ENCODE assay signal across 6 cellular contexts in the genomic region with DNA sequence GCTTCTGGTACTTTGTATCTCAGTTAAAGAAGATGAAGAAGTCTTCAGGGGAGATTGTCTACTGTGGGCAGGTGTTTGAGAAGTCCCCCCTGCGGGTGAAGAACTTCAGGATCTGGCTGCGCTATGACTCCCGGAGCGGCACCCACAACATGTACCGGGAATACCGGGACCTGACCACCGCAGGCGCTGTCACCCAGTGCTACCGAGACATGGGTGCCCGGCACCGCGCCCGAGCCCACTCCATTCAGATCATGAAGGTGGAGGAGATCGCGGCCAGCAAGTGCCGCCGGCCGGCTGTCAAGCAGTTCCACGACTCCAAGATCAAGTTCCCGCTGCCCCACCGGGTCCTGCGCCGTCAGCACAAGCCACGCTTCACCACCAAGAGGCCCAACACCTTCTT. TPM values are rescaled to one million over a fixed set of nuclear protein-coding genes. Genes with fewer than 3 reads are reported as not detected.
DNase-seq lines count a peak whose midpoint lies in the region; ATAC-seq, FAIRE-seq and TF ChIP-seq lines count a peak whose summit lies in the region.
"Not testable (repeated sequence)": the region's sequence is repeated elsewhere in the genome, so short reads cannot be mapped to it uniquely, and the experiment has no call there.

No MANE protein-coding gene starts in this region.

- intact Hi-C loops in Caco-2 (cut with micrococcal nuclease; ENCODE audit: unreplicated experiment); HCT116 (cut with micrococcal nuclease); PC-3 (cut with micrococcal nuclease); K562 (cut with micrococcal nuclease): not testable (repeated sequence)

- H3F3A ChIP-seq in PC-3 (ENCODE audit: low read length, unreplicated experiment), result not testable (repeated sequence)

- not testable (repeated sequence) for H3K4me1 Mint-ChIP-seq in Caco-2 (ENCODE audit: low read depth, unreplicated experiment); osteocyte (ENCODE audit: unreplicated experiment)

- H3K4me2 ChIP-seq in HCT116 (ENCODE audit: low read length); PC-3 (ENCODE audit: low read length); K562 (ENCODE audit: insufficient read depth, low read length); H1 (ENCODE audit: insufficient read depth in 1 of 2, low read depth in 2 of 2, low read length in 2 of 2): not testable (repeated sequence)

- H3K9me1 ChIP-seq in K562 (ENCODE audit: control insufficient read depth, insufficient read depth, low read length), result not testable (repeated sequence)

- not testable (repeated sequence) for H4K5ac ChIP-seq in H1 (ENCODE audit: insufficient read length, low read depth, low read length)

- CTCF ChIA-PET in Caco-2 (lab: Charles Lee); HCT116 (lab: Charles Lee); PC-3 (lab: Charles Lee); K562 (lab: Yijun Ruan, JAX; ENCODE audit: low intra/inter-chr PET ratio); H1 (lab: Charles Lee; ENCODE audit: partially characterized antibody): not testable (repeated sequence)

- RAD21 ChIA-PET in HCT116 (lab: Charles Lee; ENCODE audit: low non-redundant PET in 1 of 2, low total read pairs in 2 of 2, uncharacterized antibody in 2 of 2, unreplicated experiment in 2 of 2), result not testable (repeated sequence)

- not testable (repeated sequence) for TF ChIP-seq RAD21 in HCT116 (IDR thresholded peaks at IDR 0.05; ENCODE audit: low read depth); K562 (CRISPR knock-in tag; conservative IDR thresholded peaks at IDR 0.05 in 1 of 2, IDR thresholded peaks at IDR 0.05 in 1 of 2); H1 (IDR thresholded peaks at IDR 0.05 in 1 of 2, conservative IDR thresholded peaks at IDR 0.05 in 1 of 2; ENCODE audit: low read depth in 2 of 2, low read length in 2 of 2)

- H3K27me3 Mint-ChIP-seq in Caco-2 (ENCODE audit: insufficient read depth, unreplicated experiment); osteocyte (ENCODE audit: unreplicated experiment): not testable (repeated sequence)

- H3K27ac Mint-ChIP-seq in Caco-2 (ENCODE audit: unreplicated experiment); osteocyte (ENCODE audit: unreplicated experiment): not testable (repeated sequence)

- not testable (repeated sequence) for H3K4me1 ChIP-seq in Caco-2; K562 (replicated peaks in 1 of 2; ENCODE audit: control insufficient read depth in 2 of 2, insufficient read depth in 2 of 2, low read length in 2 of 2); H1 (replicated peaks in 1 of 4; ENCODE audit: control insufficient read depth in 3 of 4, insufficient read depth in 4 of 4, low read length in 3 of 4)
- H3K4me1 ChIP-seq in HCT116 (ENCODE audit: control insufficient read depth in 1 of 2, insufficient read depth in 2 of 2, low read length in 2 of 2) (peaks cover 0 to 14% of the 10 kb centered on the region in 2 experiments; a peak in 1 of 4 replicates), PC-3 (ENCODE audit: insufficient read depth, low read length) (peaks cover 22% of the 10 kb centered on the region)

- not testable (repeated sequence) for H3K9me3 Mint-ChIP-seq in Caco-2 (ENCODE audit: unreplicated experiment); osteocyte (ENCODE audit: unreplicated experiment)

- H2BK12ac ChIP-seq in H1 (ENCODE audit: low read depth, low read length), result not testable (repeated sequence)

- not testable (repeated sequence) for TF ChIP-seq EP300 in K562 (IDR thresholded peaks at IDR 0.05; ENCODE audit: low read length); H1 (IDR thresholded peaks at IDR 0.05; ENCODE audit: borderline replicate concordance in 1 of 2, low read depth in 2 of 2, low read length in 2 of 2)

- not testable (repeated sequence) for H2BK5ac ChIP-seq in H1 (ENCODE audit: low read depth, low read length)

- H3K4ac ChIP-seq in H1 (replicated peaks; ENCODE audit: insufficient read length, low read depth, low read length), result not testable (repeated sequence)

- not testable (repeated sequence) for H4K8ac ChIP-seq in H1 (ENCODE audit: extremely low read depth, insufficient read depth, low read length)

- not testable (repeated sequence) for TF ChIP-seq POLR2A in HCT116 (IDR thresholded peaks at IDR 0.05; ENCODE audit: borderline replicate concordance, extremely low read depth, insufficient read depth, insufficient read length); K562 (conservative IDR thresholded peaks at IDR 0.05); H1 (IDR thresholded peaks at IDR 0.05; ENCODE audit: control extremely low read depth in 1 of 2, low read depth in 2 of 2, low read length in 2 of 2)

- H3K27me3 ChIP-seq in Caco-2 (replicated peaks; ENCODE audit: control insufficient read depth, insufficient read depth, low read length); HCT116 (ENCODE audit: insufficient read depth, low read length); PC-3 (ENCODE audit: low read length); K562 (ENCODE audit: control insufficient read depth in 2 of 2, insufficient read depth in 2 of 2, low read length in 2 of 2); H1 (replicated peaks in 1 of 4; ENCODE audit: control insufficient read depth in 3 of 4, extremely low read depth in 1 of 4, insufficient read depth in 3 of 4, low read length in 3 of 4): not testable (repeated sequence)

- not testable (repeated sequence) for H3K9me3 ChIP-seq in Caco-2; HCT116 (ENCODE audit: control insufficient read depth in 1 of 2, insufficient read depth in 1 of 2, low read depth in 1 of 2, low read length in 2 of 2); PC-3 (ENCODE audit: low read length); K562 (replicated peaks; ENCODE audit: control insufficient read depth, insufficient read depth, low read depth, low read length); H1 (ENCODE audit: insufficient read depth in 2 of 2, low read depth in 1 of 2, low read length in 1 of 2)

- not testable (repeated sequence) for H3K27ac ChIP-seq in HCT116 (ENCODE audit: low read depth, low read length); PC-3 (ENCODE audit: low read length); K562 (ENCODE audit: extremely low read depth, low read depth, low read length); H1 (ENCODE audit: low read depth, low read length)

- H3K14ac ChIP-seq in H1 (ENCODE audit: insufficient read length), result not testable (repeated sequence)

- DNase-seq in Caco-2; HCT116 (ENCODE audit: low read depth, low spot score); PC-3; K562 (ENCODE audit: extremely low read depth in 1 of 4, low spot score in 3 of 4); H1 (ENCODE audit: low read depth in 1 of 2, low spot score in 2 of 2): not testable (repeated sequence)
- DNase-seq in osteocyte (ENCODE audit: extremely low spot score, unreplicated experiment), result peak; percentile 30

- not testable (repeated sequence) for H4K20me1 ChIP-seq in HCT116 (ENCODE audit: insufficient read depth); PC-3 (ENCODE audit: low read length); K562 (replicated peaks; ENCODE audit: control insufficient read depth, insufficient read depth, low read length); H1 (replicated peaks in 1 of 2; ENCODE audit: control insufficient read depth in 1 of 2, insufficient read depth in 2 of 2, low read length in 2 of 2)

- not testable (repeated sequence) for H3K9me2 ChIP-seq in HCT116 (ENCODE audit: insufficient read depth); PC-3 (replicated peaks; ENCODE audit: low read length)

- H3K36me3 Mint-ChIP-seq in Caco-2 (ENCODE audit: insufficient read depth, unreplicated experiment); osteocyte (ENCODE audit: unreplicated experiment): not testable (repeated sequence)

- H3K36me3 ChIP-seq in Caco-2 (ENCODE audit: control insufficient read depth, insufficient read depth, low read length); HCT116 (ENCODE audit: control insufficient read depth in 1 of 2, insufficient read depth in 2 of 2, low read length in 2 of 2); PC-3 (ENCODE audit: low read depth, low read length); K562 (ENCODE audit: control insufficient read depth, insufficient read depth, low read length); H1 (ENCODE audit: control insufficient read depth in 2 of 4, insufficient read depth in 4 of 4, low read length in 3 of 4): not testable (repeated sequence)

- H3K18ac ChIP-seq in H1 (ENCODE audit: extremely low read depth, low read length), result not testable (repeated sequence)

- not testable (repeated sequence) for H3K56ac ChIP-seq in H1 (replicated peaks; ENCODE audit: insufficient read length, low read depth, low read length)

- TF ChIP-seq CTCF in Caco-2 (IDR thresholded peaks at IDR 0.05; ENCODE audit: insufficient read depth in 1 of 2, low read depth in 1 of 2, low read length in 1 of 2, severe bottlenecking in 1 of 2, unreplicated experiment in 1 of 2); HCT116 (IDR thresholded peaks at IDR 0.05 in 2 of 3, conservative IDR thresholded peaks at IDR 0.05 in 1 of 3; ENCODE audit: borderline replicate concordance in 1 of 3, insufficient read depth in 1 of 3, low read depth in 2 of 3, low read length in 2 of 3); PC-3 (conservative IDR thresholded peaks at IDR 0.05; ENCODE audit: low read depth, low read length); K562 (IDR thresholded peaks at IDR 0.05 in 2 of 3, conservative IDR thresholded peaks at IDR 0.05 in 1 of 3; ENCODE audit: insufficient read depth in 2 of 3, low read depth in 1 of 3, low read length in 3 of 3); H1 (IDR thresholded peaks at IDR 0.05; ENCODE audit: control extremely low read depth in 1 of 3, insufficient read depth in 1 of 3, low read depth in 1 of 3, low read length in 3 of 3); osteocyte (IDR thresholded peaks at IDR 0.05): not testable (repeated sequence)

- H3K4me3 Mint-ChIP-seq in Caco-2 (ENCODE audit: unreplicated experiment); osteocyte (ENCODE audit: unreplicated experiment): not testable (repeated sequence)

- ATAC-seq in HCT116, PC-3, K562: not testable (repeated sequence)

- H2AK5ac ChIP-seq in H1 (ENCODE audit: low read depth, low read length), result not testable (repeated sequence)

- H3K9ac ChIP-seq in HCT116 (ENCODE audit: low read length); PC-3 (ENCODE audit: low read length); K562 (ENCODE audit: insufficient read depth in 1 of 2, low read depth in 2 of 2, low read length in 2 of 2); H1 (replicated peaks in 1 of 4; ENCODE audit: extremely low read depth in 1 of 4, low read depth in 3 of 4, low read length in 3 of 4): not testable (repeated sequence)

- H2BK15ac ChIP-seq in H1 (ENCODE audit: low read length), result not testable (repeated sequence)

- H2AFZ ChIP-seq in HCT116 (ENCODE audit: low read depth, low read length, poor library complexity, severe bottlenecking); PC-3 (ENCODE audit: low read length); K562 (ENCODE audit: low read depth, low read length); H1 (ENCODE audit: low read length): not testable (repeated sequence)

- WGBS in K562 (ENCODE audit: insufficient coverage, low coverage, missing lambda C conversion rate), result 100% methylated on average over 5 of the region's 24 CpGs
- 100% methylated on average over 7 of the region's 24 CpGs; no CpG with 5 or more reads in 1 of the 2 experiments for WGBS in H1 (ENCODE audit: extremely low coverage in 1 of 2, insufficient coverage in 1 of 2, insufficient read length in 1 of 2, insufficient replicate concordance in 2 of 2, low coverage in 1 of 2, low lambda C conversion rate in 2 of 2, missing lambda C conversion rate in 1 of 2), 2 experiments

- not testable (repeated sequence) for H3K4me3 ChIP-seq in Caco-2 (ENCODE audit: low read depth, low read length); HCT116 (replicated peaks in 1 of 2; ENCODE audit: low read depth in 1 of 2, low read length in 2 of 2); PC-3 (ENCODE audit: low read length); K562; H1 (ENCODE audit: extremely low read depth in 1 of 4, insufficient read depth in 2 of 4, low read depth in 3 of 4, low read length in 4 of 4)

- not testable (repeated sequence) for FAIRE-seq in K562 (lab: Jason Lieb, UNC); H1 (lab: Jason Lieb, UNC)

- in situ Hi-C loops in K562 (cut with MboI), result not testable (repeated sequence)

- H3K79me2 ChIP-seq in HCT116 (ENCODE audit: insufficient read depth, low read length); PC-3 (ENCODE audit: low read length); K562 (ENCODE audit: control insufficient read depth, insufficient read depth, low read length); H1 (ENCODE audit: control insufficient read depth in 1 of 2, insufficient read depth in 2 of 2, low read length in 2 of 2): not testable (repeated sequence)

- H3K79me1 ChIP-seq in H1 (ENCODE audit: low read depth, low read length), result not testable (repeated sequence)

- POLR2A ChIA-PET in Caco-2 (lab: Charles Lee); HCT116 (lab: Charles Lee); PC-3 (lab: Charles Lee; ENCODE audit: unreplicated experiment); K562 (lab: Yijun Ruan, JAX); H1 (lab: Charles Lee; ENCODE audit: partially characterized antibody): not testable (repeated sequence)

- not testable (repeated sequence) for H3K23me2 ChIP-seq in H1 (ENCODE audit: low read depth, low read length)

- H2BK20ac ChIP-seq in H1 (ENCODE audit: low read length), result not testable (repeated sequence)

- BruUV-seq in Caco-2 (replicated peaks; lab: Mats Ljungman, UMichigan) (TSS peak; percentile 70), HCT116 (replicated peaks; lab: Mats Ljungman, UMichigan) (TSS peak; percentile 48), PC-3 (replicated peaks; lab: Mats Ljungman, UMichigan) (TSS peak; percentile 60), K562 (replicated peaks; lab: Mats Ljungman, UMichigan) (TSS peak; percentile 73)

- not testable (repeated sequence) for H3K23ac ChIP-seq in H1 (ENCODE audit: insufficient read length)

- not testable (repeated sequence) for H2BK120ac ChIP-seq in H1 (replicated peaks; ENCODE audit: low read depth, low read length)

- not testable (repeated sequence) for H4K91ac ChIP-seq in H1 (replicated peaks; ENCODE audit: insufficient read length, low read length)

RNA-seq across cellular contexts. Expression of a gene that starts 38.1 kb away (rescaled TPM):
- total RNA-seq in Caco-2 (2022), result 2.0 and 3.2 TPM in 2 replicates
- 3.0 TPM for total RNA-seq in HCT116 (2021; ENCODE audit: unreplicated experiment)
- polyA plus RNA-seq in HCT116 (2012), result 0.49 and 1.3 TPM in 2 replicates
- total RNA-seq in PC-3 (2014; rRNA removed), result 9.8 and 12.0 TPM in 2 replicates
- 20.4 and 74.5 TPM in 2 replicates for total RNA-seq in K562 (2011; cell fraction: chromatin; rRNA removed; ENCODE audit: low replicate concordance)
- 12.2 and 18.6 TPM in 2 replicates for total RNA-seq in K562 (2011; cell fraction: nucleolus; rRNA removed)
- 20.0 and 24.5 TPM in 2 replicates for total RNA-seq in K562 (2011; cell fraction: nucleoplasm; rRNA removed)
- total RNA-seq in K562 (2014; rRNA removed), result 1.2 TPM in 2 replicates
- total RNA-seq in K562 (2014; rRNA removed; fragmentation: Illumina TruSeq; extraction: Trizol), result 3.2 and 3.4 TPM in 2 replicates
- total RNA-seq in K562 (2015; rRNA removed; fragmentation: Illumina TruSeq; extraction: Trizol), result 3.5 TPM in 2 replicates
- total RNA-seq in K562 (2021), result 1.1 and 1.9 TPM in 2 replicates
- polyA plus RNA-seq in K562 (2011; rRNA removed), result 0.41 and 0.42 TPM in 2 replicates
- 0.06 and 0.16 TPM in 2 replicates for polyA plus RNA-seq in K562 (2011; cell fraction: cytosol; rRNA removed)
- 1.7 and 1.9 TPM in 2 replicates for polyA plus RNA-seq in K562 (2011; cell fraction: nucleus; rRNA removed)
- 0.24 and 0.34 TPM in 2 replicates for polyA plus RNA-seq in K562 (2012)
- 0.10 and 0.24 TPM in 2 replicates for polyA plus RNA-seq in K562 (2014; fragmentation: Illumina TruSeq; extraction: Trizol)
- under 1 TPM; 0.07 to 0.21 TPM for polyA plus RNA-seq in K562 (2014; fragmentation: Nextera tagmentation; extraction: Ambion mirVana)
- polyA plus RNA-seq in K562 (2014; rRNA removed), result 0.41 and 0.78 TPM in 2 replicates
- polyA minus RNA-seq in K562 (2011; rRNA and poly(A)+ RNA removed), result 7.7 and 9.4 TPM in 2 replicates
- not detected in 2 replicates for polyA minus RNA-seq in K562 (2011; cell fraction: cytosol; rRNA and poly(A)+ RNA removed)
- polyA minus RNA-seq in K562 (2011; cell fraction: nucleus; rRNA and poly(A)+ RNA removed), result 6.6 and 9.7 TPM in 2 replicates
- 2.2 and 2.8 TPM in 2 replicates for total RNA-seq in H1 (2021; fragmentation: NEBNext Ultra II Directional; extraction: Animal tissue kit (Norgen Biotek cat#: 25700))
- 1.0 and 1.2 TPM in 2 replicates for polyA plus RNA-seq in H1 (2011; rRNA removed)
- 2.6 TPM for polyA plus RNA-seq in H1 (2011; cell fraction: cytosol; rRNA removed)
- polyA plus RNA-seq in H1 (2011; cell fraction: nucleus; rRNA removed), result 1.2 TPM
- 1.8 to 2.6 TPM (median 1.9 TPM) in 4 replicates for polyA plus RNA-seq in H1 (2012, experiment 1 of 2)
- 0.34 TPM for polyA plus RNA-seq in H1 (2012, experiment 2 of 2)
- 1.0 TPM for polyA plus RNA-seq in H1 (2013, experiment 1 of 2)
- polyA plus RNA-seq in H1 (2013, experiment 2 of 2), result 1.1 TPM
- 1.8 and 2.5 TPM in 2 replicates for polyA minus RNA-seq in H1 (2011; rRNA and poly(A)+ RNA removed)
- polyA minus RNA-seq in H1 (2011; cell fraction: cytosol; rRNA and poly(A)+ RNA removed), result 2.3 TPM
- 9.2 TPM for polyA minus RNA-seq in H1 (2011; cell fraction: nucleus; rRNA and poly(A)+ RNA removed)
- total RNA-seq in osteocyte, result 2.8 and 3.7 TPM in 2 replicates

RNA-seq across cellular contexts. Expression of a gene that starts 49.9 kb away (rescaled TPM):
- 104 and 115 TPM in 2 replicates for total RNA-seq in Caco-2 (2022)
- 327 TPM for total RNA-seq in HCT116 (2021; ENCODE audit: unreplicated experiment)
- polyA plus RNA-seq in HCT116 (2012), result 275 and 349 TPM in 2 replicates
- total RNA-seq in PC-3 (2014; rRNA removed), result 419 and 430 TPM in 2 replicates
- 177 and 209 TPM in 2 replicates for total RNA-seq in K562 (2011; cell fraction: chromatin; rRNA removed; ENCODE audit: low replicate concordance)
- total RNA-seq in K562 (2011; cell fraction: nucleolus; rRNA removed), result 116 and 137 TPM in 2 replicates
- 187 and 210 TPM in 2 replicates for total RNA-seq in K562 (2011; cell fraction: nucleoplasm; rRNA removed)
- total RNA-seq in K562 (2014; rRNA removed), result 126 TPM in 2 replicates
- total RNA-seq in K562 (2014; rRNA removed; fragmentation: Illumina TruSeq; extraction: Trizol), result 168 and 187 TPM in 2 replicates
- total RNA-seq in K562 (2015; rRNA removed; fragmentation: Illumina TruSeq; extraction: Trizol), result 135 and 146 TPM in 2 replicates
- total RNA-seq in K562 (2021), result 152 and 169 TPM in 2 replicates
- 160 and 186 TPM in 2 replicates for polyA plus RNA-seq in K562 (2011; rRNA removed)
- 121 and 153 TPM in 2 replicates for polyA plus RNA-seq in K562 (2011; cell fraction: cytosol; rRNA removed)
- 69.7 and 82.5 TPM in 2 replicates for polyA plus RNA-seq in K562 (2011; cell fraction: nucleus; rRNA removed)
- polyA plus RNA-seq in K562 (2012), result 74.3 and 119 TPM in 2 replicates
- 132 and 136 TPM in 2 replicates for polyA plus RNA-seq in K562 (2014; fragmentation: Illumina TruSeq; extraction: Trizol)
- polyA plus RNA-seq in K562 (2014; fragmentation: Nextera tagmentation; extraction: Ambion mirVana), result 100 to 1,000 TPM; 114 to 189 TPM
- 107 and 108 TPM in 2 replicates for polyA plus RNA-seq in K562 (2014; rRNA removed)
- 298 and 304 TPM in 2 replicates for polyA minus RNA-seq in K562 (2011; rRNA and poly(A)+ RNA removed)
- 50.1 and 73.6 TPM in 2 replicates for polyA minus RNA-seq in K562 (2011; cell fraction: cytosol; rRNA and poly(A)+ RNA removed)
- polyA minus RNA-seq in K562 (2011; cell fraction: nucleus; rRNA and poly(A)+ RNA removed), result 54.1 and 73.4 TPM in 2 replicates
- total RNA-seq in H1 (2021; fragmentation: NEBNext Ultra II Directional; extraction: Animal tissue kit (Norgen Biotek cat#: 25700)), result 120 and 127 TPM in 2 replicates
- polyA plus RNA-seq in H1 (2011; rRNA removed), result 56.8 and 70.6 TPM in 2 replicates
- polyA plus RNA-seq in H1 (2011; cell fraction: cytosol; rRNA removed), result 89.5 TPM
- polyA plus RNA-seq in H1 (2011; cell fraction: nucleus; rRNA removed), result 112 TPM
- polyA plus RNA-seq in H1 (2012, experiment 1 of 2), result 82.0 to 110 TPM (median 92.9 TPM) in 4 replicates
- 9.3 TPM for polyA plus RNA-seq in H1 (2012, experiment 2 of 2)
- 62.9 TPM for polyA plus RNA-seq in H1 (2013, experiment 1 of 2)
- 66.1 TPM for polyA plus RNA-seq in H1 (2013, experiment 2 of 2)
- polyA minus RNA-seq in H1 (2011; rRNA and poly(A)+ RNA removed), result 256 and 340 TPM in 2 replicates
- 47.9 TPM for polyA minus RNA-seq in H1 (2011; cell fraction: cytosol; rRNA and poly(A)+ RNA removed)
- 122 TPM for polyA minus RNA-seq in H1 (2011; cell fraction: nucleus; rRNA and poly(A)+ RNA removed)
- 88.6 and 100 TPM in 2 replicates for total RNA-seq in osteocyte
